In the genomic region with DNA sequence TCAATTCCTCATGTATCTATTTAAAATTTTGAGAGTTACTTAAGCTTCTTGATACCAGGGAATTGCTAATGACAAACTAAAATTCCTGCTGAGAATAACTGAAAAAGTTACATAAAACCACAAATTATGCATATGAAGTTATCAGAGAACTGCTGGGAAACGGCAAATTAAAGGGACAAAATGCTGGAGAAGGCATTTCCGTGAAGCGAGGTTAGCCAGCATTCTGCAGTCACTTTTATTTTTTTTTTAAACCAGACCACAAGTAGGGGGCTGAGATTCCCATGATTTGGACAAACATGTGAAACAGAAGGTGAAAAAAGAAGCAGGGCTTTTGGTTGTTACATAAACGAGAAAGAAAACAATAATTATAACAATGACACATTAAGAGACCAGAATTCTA, we compare ENCODE assay signal across 1 cellular context.
TF ChIP-seq lines count a peak whose summit lies in the region.

No MANE protein-coding gene starts in this region.

TF ChIP-seq in IMR-90, 13 proteins besides CTCF, POLR2A, EP300 and RAD21 (continued from another document):
- TF ChIP-seq, protein P1, sequence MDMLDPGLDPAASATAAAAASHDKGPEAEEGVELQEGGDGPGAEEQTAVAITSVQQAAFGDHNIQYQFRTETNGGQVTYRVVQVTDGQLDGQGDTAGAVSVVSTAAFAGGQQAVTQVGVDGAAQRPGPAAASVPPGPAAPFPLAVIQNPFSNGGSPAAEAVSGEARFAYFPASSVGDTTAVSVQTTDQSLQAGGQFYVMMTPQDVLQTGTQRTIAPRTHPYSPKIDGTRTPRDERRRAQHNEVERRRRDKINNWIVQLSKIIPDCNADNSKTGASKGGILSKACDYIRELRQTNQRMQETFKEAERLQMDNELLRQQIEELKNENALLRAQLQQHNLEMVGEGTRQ (IDR thresholded peaks at IDR 0.05; ENCODE audit: low read depth, low read length) = no peak
- TF ChIP-seq MAFK (IDR thresholded peaks at IDR 0.05; ENCODE audit: low read depth, low read length) (no peak), NFE2L2 (IDR thresholded peaks at IDR 0.05; ENCODE audit: low read depth, low read length) (no peak), RCOR1 (IDR thresholded peaks at IDR 0.05; ENCODE audit: insufficient replicate concordance, low read length) (no peak)
